ENCODE assay signal across 19 cellular contexts in genomic region chr3:69986419-69986818, GRCh38.
DNase-seq lines count a peak whose midpoint lies in the region; ATAC-seq and TF ChIP-seq lines count a peak whose summit lies in the region.
"Had no signal": no experiment of that assay in that cellular context is flagged by ENCODE, and none has a peak within 500 bp of the region (broad histone marks: within the 10 kb centered on the region; RNA-seq: fewer than 3 reads in every experiment).

No MANE protein-coding gene starts in this region.

- H3K27ac ChIP-seq in BLaER1 treated with 17β-estradiol and CSF1 and Interleukin-3, amounts not matched to agents 10 nM and 100 nM, result no peak overlapping the region; a peak in 1 of 22 replicates
- H3K27ac ChIP-seq: RWPE1 had no signal

- peaks cover 8 to 32% (median 20%) of the 10 kb centered on the region in 10 experiments for H3K4me1 ChIP-seq in BLaER1 treated with 17β-estradiol and CSF1 and Interleukin-3, amounts not matched to agents 10 nM and 100 nM

- H3K4me3 ChIP-seq in BLaER1 treated with 17β-estradiol and CSF1 and Interleukin-3, amounts not matched to agents 10 nM and 100 nM, result no peak overlapping the region
- H3K4me3 ChIP-seq: K562 had no signal

- no peaks in the 10 kb centered on the region for H3K27me3 ChIP-seq in BLaER1 treated with 17β-estradiol and CSF1 and Interleukin-3, amounts not matched to agents 10 nM and 100 nM

- TF ChIP-seq RAD21 in Ishikawa (IDR thresholded peaks at IDR 0.05; ENCODE audit: low read depth), result no peak

- no peaks in the 10 kb centered on the region for H4K20me1 ChIP-seq in BLaER1 treated with 17β-estradiol and CSF1 and Interleukin-3, amounts not matched to agents 10 nM and 100 nM

- DNase-seq in retina (peak; percentile 18), NCI-H226 (no peak)
- no peak for DNase-seq in activated CD4-positive, CD25-positive, alpha-beta regulatory T cell treated with anti-CD3 and anti-CD28 coated beads, Interleukin-2, amount 50 U/mL, for 72 hours
- DNase-seq: CD4-positive, alpha-beta T cell; H7; NCI-H1436; NCI-H1930; NCI-H510A; NCI-H69; SHP77; T-helper 1 cell had no signal

- TF ChIP-seq POLR2A in GM18505 (IDR thresholded peaks at IDR 0.05; ENCODE audit: borderline replicate concordance, extremely low read depth, insufficient read depth, insufficient read length), result no peak

- H3K4me2 ChIP-seq in BLaER1 treated with 17β-estradiol and CSF1 and Interleukin-3, amounts not matched to agents 10 nM and 100 nM, result peak overlapping the region in 10 of 11 experiments; percentile 9 to 47 (median 27); a peak in 17 of 22 replicates

- no peaks in the 10 kb centered on the region for H3K36me3 ChIP-seq in BLaER1 treated with 17β-estradiol and CSF1 and Interleukin-3, amounts not matched to agents 10 nM and 100 nM

- TF ChIP-seq EP300 in Ishikawa (IDR thresholded peaks at IDR 0.05; ENCODE audit: borderline replicate concordance), result no peak; the same call in 1 of the 2 replicates

- H3K9ac ChIP-seq in BLaER1 treated with 17β-estradiol and CSF1 and Interleukin-3, amounts not matched to agents 10 nM and 100 nM, result no peak overlapping the region

- peaks cover 0 to 11% (median 0%) of the 10 kb centered on the region in 11 experiments; a peak in 5 of 22 replicates for H3K9me3 ChIP-seq in BLaER1 treated with 17β-estradiol and CSF1 and Interleukin-3, amounts not matched to agents 10 nM and 100 nM (replicated peaks in 1 of 11)

- ATAC-seq in GM18505 (IDR thresholded peaks at IDR 0.05; ENCODE audit: unreplicated experiment), result peak; percentile 81
- no peak for ATAC-seq in GM18867 (IDR thresholded peaks at IDR 0.05; ENCODE audit: unreplicated experiment)
- ATAC-seq: HepG2, K562, Panc1 had no signal

TF ChIP-seq in Ishikawa, 13 proteins besides CTCF, POLR2A, EP300 and RAD21:
- peak; percentile 54 for TF ChIP-seq TEAD4 (IDR thresholded peaks at IDR 0.05)
- peak; percentile 43 for TF ChIP-seq TCF12 (IDR thresholded peaks at IDR 0.05; ENCODE audit: low read depth)
- TF ChIP-seq CEBPB (IDR thresholded peaks at IDR 0.05), result no peak
- TF ChIP-seq TAF1 (IDR thresholded peaks at IDR 0.05; ENCODE audit: low read depth), result no peak
- no peak for TF ChIP-seq YY1 (IDR thresholded peaks at IDR 0.05; ENCODE audit: low read depth)
- 0 out of 2 replicates have a peak, but pooled peaks have one; percentile 24 for TF ChIP-seq MAX (IDR thresholded peaks at IDR 0.05)
- TF ChIP-seq NFIC (IDR thresholded peaks at IDR 0.05), result peak; percentile 42; the same call in 1 of the 2 replicates
- no peak for TF ChIP-seq CREB1 (IDR thresholded peaks at IDR 0.05; ENCODE audit: low read depth)
- no peak for TF ChIP-seq ZBTB7A (IDR thresholded peaks at IDR 0.05; ENCODE audit: low read depth)
TF ChIP-seq in Ishikawa: peak in this region for 4.
